ENCODE assay signal across 16 cellular contexts in genomic region chr1:245201201-245201600, GRCh38. TPM values are rescaled to one million over a fixed set of nuclear protein-coding genes. Genes with fewer than 3 reads are reported as not detected.
A peak's percentile ranks its signal among the peaks of the same experiment; 100 is the strongest.
DNase-seq lines count a peak whose midpoint lies in the region; ATAC-seq and TF ChIP-seq lines count a peak whose summit lies in the region.
"Had no signal": no experiment of that assay in that cellular context is flagged by ENCODE, and none has a peak within 500 bp of the region (broad histone marks: within the 10 kb centered on the region; RNA-seq: fewer than 3 reads in every experiment).

No MANE protein-coding gene starts in this region.

- H3F3A ChIP-seq in GM23248 (ENCODE audit: insufficient read depth): peaks cover 15% of the 10 kb centered on the region

- H2BK15ac ChIP-seq in IMR-90 (ENCODE audit: low read depth, low read length): no peak overlapping the region

- CTCF ChIA-PET in IMR-90 (lab: Yijun Ruan, JAX): no interaction called here

- ATAC-seq in IMR-90 (ENCODE audit: low read depth) (no peak), HG03457 (IDR thresholded peaks at IDR 0.05; ENCODE audit: unreplicated experiment) (no peak)
- ATAC-seq: GM12878, HCT116, Panc1 had no signal

- H4K5ac ChIP-seq in IMR-90 (ENCODE audit: low read depth, low read length): no peak overlapping the region

- POLR2A ChIA-PET in IMR-90 (lab: Charles Lee; ENCODE audit: unreplicated experiment): no interaction called here

- no peak for TF ChIP-seq RAD21 in IMR-90 (IDR thresholded peaks at IDR 0.05; ENCODE audit: low read length)

- H3K9me3 Mint-ChIP-seq in chondrocyte (ENCODE audit: low read depth) (peaks cover under 1% of the 10 kb centered on the region), neural crest cell (peaks cover 4% of the 10 kb centered on the region)

- TF ChIP-seq CTCF in IMR-90 (conservative IDR thresholded peaks at IDR 0.05; ENCODE audit: low read depth, low read length) (no peak), chondrocyte (IDR thresholded peaks at IDR 0.05) (no peak), neural crest cell (conservative IDR thresholded peaks at IDR 0.05) (no peak)

- no peaks in the 10 kb centered on the region for H3K36me3 ChIP-seq in GM23248 (ENCODE audit: low read depth)
- no peaks in the 10 kb centered on the region for H3K36me3 ChIP-seq in IMR-90 (ENCODE audit: control insufficient read depth, insufficient read depth, low read length)

- no peak overlapping the region for H2AK9ac ChIP-seq in IMR-90 (replicated peaks; ENCODE audit: low read depth, low read length, poor library complexity)

- H2BK20ac ChIP-seq in IMR-90 (ENCODE audit: low read depth, low read length): no peak overlapping the region

- dilution Hi-C loops in IMR-90 (cut with HindIII; ENCODE audit: low sequenced_read_pairs, unreplicated experiment): no loop called here

- no peak overlapping the region for H3K4ac ChIP-seq in IMR-90 (ENCODE audit: low read depth, low read length)

- DNase-seq in GM23248: no peak
- no peak for DNase-seq in IMR-90
- no peak for DNase-seq in chondrocyte (ENCODE audit: low spot score)
- DNase-seq in neural crest cell (ENCODE audit: low read depth, low spot score): no peak
- no peak for DNase-seq in NK-92 treated with Interleukin-12 subunit alpha and Interleukin-12 subunit beta, amount 100 ng/mL, for 24 hours (lab: John Stamatoyannopoulos, UW)
- no peak for DNase-seq in T-helper 9 cell
- DNase-seq: CD4-positive, alpha-beta T cell; COR-L47; DND-41; NCI-H1417; NCI-H187; SJCRH30 had no signal

- H3K9me3 ChIP-seq in GM23248 (ENCODE audit: low read depth) (no peaks in the 10 kb centered on the region), IMR-90 (ENCODE audit: control insufficient read depth, insufficient read depth, low read length) (peaks cover 4% of the 10 kb centered on the region; the same call in 1 of the 2 replicates)
- H3K9me3 ChIP-seq: SJCRH30 had no signal

- no peaks in the 10 kb centered on the region for H3K27me3 ChIP-seq in GM23248 (replicated peaks; ENCODE audit: insufficient read depth)
- no peaks in the 10 kb centered on the region for H3K27me3 ChIP-seq in IMR-90 (ENCODE audit: control insufficient read depth, insufficient read depth, low read length)
- H3K27me3 ChIP-seq: SJCRH30 had no signal

- H3K9ac ChIP-seq in GM23248 (peak overlapping the region; percentile 37), IMR-90 (ENCODE audit: low read depth, low read length) (no peak overlapping the region)

- no peak overlapping the region for H4K91ac ChIP-seq in IMR-90 (ENCODE audit: insufficient read depth, low read depth, low read length)

- H3K14ac ChIP-seq in IMR-90 (replicated peaks; ENCODE audit: low read depth, low read length): no peak overlapping the region

- no peak for TF ChIP-seq POLR2A in IMR-90 (IDR thresholded peaks at IDR 0.05; ENCODE audit: low read depth, low read length)

- H2AFZ ChIP-seq in GM23248 (peak overlapping the region; percentile 69), IMR-90 (replicated peaks; ENCODE audit: low read length, poor library complexity) (no peak overlapping the region)

- H3K9me2 ChIP-seq in GM23248 (ENCODE audit: insufficient read depth): no peaks in the 10 kb centered on the region

- H3K27ac Mint-ChIP-seq in chondrocyte (ENCODE audit: unreplicated experiment): peak overlapping the region; percentile 51
- peak overlapping the region; percentile 48 for H3K27ac Mint-ChIP-seq in neural crest cell (ENCODE audit: unreplicated experiment)
- H3K27ac Mint-ChIP-seq: CD4-positive, alpha-beta T cell had no signal

- H3K36me3 Mint-ChIP-seq in chondrocyte (ENCODE audit: low read depth) (peaks cover 5% of the 10 kb centered on the region), neural crest cell (ENCODE audit: low read depth) (peaks cover 5% of the 10 kb centered on the region)

- no peak overlapping the region for H2AK5ac ChIP-seq in IMR-90 (ENCODE audit: low read depth, low read length)

- H3K4me3 ChIP-seq in GM23248 (peak overlapping the region; percentile 43), IMR-90 (ENCODE audit: insufficient read depth, low read depth, low read length) (no peak overlapping the region)
- H3K4me3 ChIP-seq: GM12878, SJCRH30 had no signal

- H3K79me2 ChIP-seq in GM23248 (ENCODE audit: insufficient read depth): no peaks in the 10 kb centered on the region

- H4K20me1 ChIP-seq in GM23248 (ENCODE audit: insufficient read depth): no peaks in the 10 kb centered on the region
- no peaks in the 10 kb centered on the region for H4K20me1 ChIP-seq in IMR-90 (ENCODE audit: insufficient read depth, low read length)

- in situ Hi-C loops in GM23248 (cut with MboI) (no loop called here), IMR-90 (cut with MboI; ENCODE audit: low sequenced_read_pairs) (no loop called here)

- H3K79me1 ChIP-seq in IMR-90 (ENCODE audit: low read depth in 1 of 2, low read length in 2 of 2): no peaks in the 10 kb centered on the region

- H3K4me1 ChIP-seq in GM23248 (ENCODE audit: insufficient read depth) (peaks cover 23% of the 10 kb centered on the region), IMR-90 (ENCODE audit: control insufficient read depth, insufficient read depth, low read length) (no peaks in the 10 kb centered on the region)
- H3K4me1 ChIP-seq: SJCRH30 had no signal

- H3K27ac ChIP-seq in GM23248: no peak overlapping the region
- no peak overlapping the region for H3K27ac ChIP-seq in IMR-90 (ENCODE audit: insufficient read depth, low read length)
- H3K27ac ChIP-seq: SJCRH30 had no signal

- no peak overlapping the region for H2BK5ac ChIP-seq in IMR-90 (ENCODE audit: low read depth, low read length, poor library complexity, severe bottlenecking)

- H3K4me3 Mint-ChIP-seq in chondrocyte (ENCODE audit: unreplicated experiment) (no peak overlapping the region), neural crest cell (no peak overlapping the region)
- H3K4me3 Mint-ChIP-seq: CD4-positive, alpha-beta T cell had no signal

- no peak overlapping the region for H2BK120ac ChIP-seq in IMR-90 (ENCODE audit: low read depth, low read length)

- no peak overlapping the region for H3K56ac ChIP-seq in IMR-90 (ENCODE audit: extremely low read depth, insufficient read depth, low read length)

- H3K23ac ChIP-seq in IMR-90 (ENCODE audit: low read depth, low read length): no peak overlapping the region

- H3K4me1 Mint-ChIP-seq in chondrocyte (ENCODE audit: low read depth) (peaks cover 34% of the 10 kb centered on the region), neural crest cell (peaks cover 62% of the 10 kb centered on the region)

- H3K4me2 ChIP-seq in GM23248 (ENCODE audit: unreplicated experiment) (peak overlapping the region; percentile 76), IMR-90 (ENCODE audit: low read depth, low read length) (peak overlapping the region; percentile 22; the same call in 1 of the 2 replicates)

- intact Hi-C loops in IMR-90 (cut with micrococcal nuclease): no loop called here

- BruUV-seq in IMR-90 (replicated peaks; lab: Mats Ljungman, UMichigan): no TSS peak

- H3K9me1 ChIP-seq in IMR-90 (ENCODE audit: insufficient read depth, low read length): no peaks in the 10 kb centered on the region

- no peak overlapping the region for H3K18ac ChIP-seq in IMR-90 (ENCODE audit: low read depth, low read length)

- no peak overlapping the region for H4K8ac ChIP-seq in IMR-90 (ENCODE audit: low read depth in 2 of 2, low read length in 2 of 2)

- WGBS in GM23248 (ENCODE audit: low coverage in 1 of 2, low lambda C conversion rate in 2 of 2, missing lambda C conversion rate in 2 of 2), 2 experiments: 64% methylated on average over 4 of the region's 4 CpGs
- no CpG with 5 or more reads among the region's 4 CpGs for WGBS in IMR-90 (ENCODE audit: extremely low coverage in 2 of 2, insufficient read length in 1 of 2), 2 experiments

- H3K27me3 Mint-ChIP-seq in chondrocyte (ENCODE audit: low read depth) (no peaks in the 10 kb centered on the region), neural crest cell (ENCODE audit: low read depth) (no peaks in the 10 kb centered on the region)

TF ChIP-seq in IMR-90, 13 proteins besides CTCF, POLR2A, EP300 and RAD21 (continues in another document):
- TF ChIP-seq FOS (IDR thresholded peaks at IDR 0.05; ENCODE audit: low read depth, low read length): no peak
- no peak for TF ChIP-seq RCOR1 (IDR thresholded peaks at IDR 0.05; ENCODE audit: insufficient replicate concordance, low read length)
- no peak for TF ChIP-seq USF2 (IDR thresholded peaks at IDR 0.05; ENCODE audit: low read depth, low read length)
- no peak for TF ChIP-seq SMC3 (IDR thresholded peaks at IDR 0.05; ENCODE audit: low read depth, low read length)
- no peak for TF ChIP-seq MAZ (IDR thresholded peaks at IDR 0.05; ENCODE audit: borderline replicate concordance, low read depth, low read length)
- no peak for TF ChIP-seq MAFK (IDR thresholded peaks at IDR 0.05; ENCODE audit: low read depth, low read length)
- TF ChIP-seq NFE2L2 (IDR thresholded peaks at IDR 0.05; ENCODE audit: low read depth, low read length): no peak
- TF ChIP-seq MXI1 (IDR thresholded peaks at IDR 0.05; ENCODE audit: borderline replicate concordance, low read depth, low read length): no peak
- TF ChIP-seq CHD1 (IDR thresholded peaks at IDR 0.05; ENCODE audit: low read depth, low read length): no peak
- TF ChIP-seq RFX5 (IDR thresholded peaks at IDR 0.05; ENCODE audit: low read depth, low read length): no peak
- TF ChIP-seq CEBPB (IDR thresholded peaks at IDR 0.05; ENCODE audit: low read depth, low read length): no peak

RNA-seq across cellular contexts. Expression of gene KIF26B, which starts 46.4 kb away (rescaled TPM):
- total RNA-seq in GM23248 (2014; rRNA removed; shearing (Covaris generic)): 7.8 and 8.0 TPM in 2 replicates
- 2.4 and 2.5 TPM in 2 replicates for polyA plus RNA-seq in GM23248 (2016; fragmentation: Nextera tagmentation; extraction: Ambion mirVana)
- 0.54 and 0.83 TPM in 2 replicates for total RNA-seq in IMR-90 (2012; rRNA removed)
- polyA plus RNA-seq in IMR-90 (2012; rRNA removed): 0.37 and 0.53 TPM in 2 replicates
- 0.31 and 0.81 TPM in 2 replicates for polyA plus RNA-seq in IMR-90 (2012; cell fraction: cytosol; rRNA removed)
- 0.61 and 1.3 TPM in 2 replicates for polyA plus RNA-seq in IMR-90 (2012; cell fraction: nucleus; rRNA removed; ENCODE audit: low replicate concordance)
- 32.7 to 47.0 TPM (median 46.0 TPM) in 3 replicates for total RNA-seq in chondrocyte
- 5.7 and 6.2 TPM in 2 replicates for total RNA-seq in neural crest cell
